Comparison of ENCODE assay signal across 24 cellular contexts in the genomic region with DNA sequence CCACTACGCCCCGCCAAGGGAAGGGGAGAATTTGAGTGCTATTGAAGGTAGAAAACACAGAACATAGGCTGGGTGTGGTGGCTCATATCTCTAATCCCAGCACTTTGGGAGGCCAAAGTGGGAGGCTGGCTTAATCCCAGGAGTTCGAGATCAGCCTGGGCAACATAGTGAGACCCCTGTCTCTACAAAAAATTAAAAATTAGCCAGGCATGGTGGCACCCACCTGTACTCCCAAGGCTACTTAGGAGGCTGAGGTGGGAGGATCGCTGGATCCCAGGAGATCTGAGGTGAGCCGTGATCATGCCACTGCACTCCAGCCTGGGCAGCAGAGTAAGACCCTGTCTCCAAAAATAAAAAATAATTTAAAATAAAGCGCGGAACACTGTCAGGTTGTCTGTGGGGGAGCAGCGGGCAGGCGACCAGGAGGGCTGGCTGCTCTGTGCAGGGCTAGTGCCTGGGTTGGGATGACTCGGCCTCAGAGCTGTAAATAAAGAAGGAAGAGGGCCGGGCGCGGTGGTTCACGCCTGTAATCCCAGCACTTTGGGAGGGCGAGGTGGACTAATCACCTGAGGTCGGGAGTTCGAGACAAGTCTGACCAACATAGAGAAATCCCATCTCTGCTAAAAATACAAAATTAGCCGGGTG.
"Had no signal": no experiment of that assay in that cellular context is flagged by ENCODE, and none has a peak within 500 bp of the region (broad histone marks: within the 10 kb centered on the region; RNA-seq: fewer than 3 reads in every experiment).

No MANE protein-coding gene starts in this region.

- H3K36me3 Mint-ChIP-seq: activated naive CD4-positive, alpha-beta T cell treated with anti-CD3 and anti-CD28 coated beads, Interleukin-2, amount 10 ng/mL, durations not matched to agents 7 days and 5 days; memory B cell; naive B cell; neural progenitor cell had no signal

- H3K9me3 ChIP-seq: mucosa of descending colon, psoas muscle, right lobe of liver had no signal

- H3K27me3 ChIP-seq: foreskin keratinocyte, neural progenitor cell, right lobe of liver had no signal

- H3K9me3 Mint-ChIP-seq: activated CD4-positive, alpha-beta T cell treated with anti-CD3 and anti-CD28 coated beads, Interleukin-2, amount 10 ng/mL, durations not matched to agents 7 days and 5 days; activated naive CD4-positive, alpha-beta T cell treated with anti-CD3 and anti-CD28 coated beads, Interleukin-2, amount 10 ng/mL, durations not matched to agents 7 days and 5 days; activated naive CD8-positive, alpha-beta T cell treated with anti-CD3 and anti-CD28 coated beads, Interleukin-2, amount 50 U/mL, for 24 hours; dendritic cell treated with granulocyte-macrophage colony-stimulating factor and Interleukin-4, amounts not matched to agents 40 ng/mL and 50 ng/mL, for 4 days; effector memory CD8-positive, alpha-beta T cell; memory B cell; naive B cell; neural progenitor cell; stimulated activated naive CD8-positive, alpha-beta T cell treated with anti-CD3 and anti-CD28 coated beads, Interleukin-15, amount 100 ng/mL, for 72 hours had no signal

- H3K36me3 ChIP-seq: neural progenitor cell, right lobe of liver had no signal

- H3K27ac ChIP-seq: foreskin keratinocyte, neural progenitor cell, psoas muscle, right lobe of liver had no signal

- H3K4me1 ChIP-seq: neural progenitor cell, right lobe of liver had no signal

- H3K27ac Mint-ChIP-seq: activated CD4-positive, alpha-beta T cell treated with anti-CD3 and anti-CD28 coated beads, Interleukin-2, amount 10 ng/mL, durations not matched to agents 7 days and 5 days; activated naive CD4-positive, alpha-beta T cell treated with anti-CD3 and anti-CD28 coated beads, Interleukin-2, amount 10 ng/mL, durations not matched to agents 7 days and 5 days; activated naive CD8-positive, alpha-beta T cell treated with anti-CD3 and anti-CD28 coated beads, Interleukin-2, amount 50 U/mL, for 24 hours; dendritic cell treated with granulocyte-macrophage colony-stimulating factor and Interleukin-4, amounts not matched to agents 40 ng/mL and 50 ng/mL, for 4 days; effector memory CD8-positive, alpha-beta T cell; memory B cell; naive B cell; neural progenitor cell had no signal

- H3K4me3 Mint-ChIP-seq: activated CD4-positive, alpha-beta T cell treated with anti-CD3 and anti-CD28 coated beads, Interleukin-2, amount 10 ng/mL, durations not matched to agents 7 days and 5 days; activated naive CD4-positive, alpha-beta T cell treated with anti-CD3 and anti-CD28 coated beads, Interleukin-2, amount 10 ng/mL, durations not matched to agents 7 days and 5 days; activated naive CD8-positive, alpha-beta T cell treated with anti-CD3 and anti-CD28 coated beads, Interleukin-2, amount 50 U/mL, for 24 hours; dendritic cell treated with granulocyte-macrophage colony-stimulating factor and Interleukin-4, amounts not matched to agents 40 ng/mL and 50 ng/mL, for 4 days; effector memory CD8-positive, alpha-beta T cell; memory B cell; neural progenitor cell; stimulated activated naive CD8-positive, alpha-beta T cell treated with anti-CD3 and anti-CD28 coated beads, Interleukin-15, amount 100 ng/mL, for 72 hours had no signal

- H3K4me3 ChIP-seq: mucosa of descending colon, neural progenitor cell, psoas muscle, right lobe of liver, smooth muscle cell had no signal

- DNase-seq: activated CD4-positive, alpha-beta T cell treated with anti-CD3 and anti-CD28 coated beads, Interleukin-2, amount 10 ng/mL, durations not matched to agents 7 days and 5 days; activated CD8-positive, alpha-beta memory T cell treated with anti-CD3 and anti-CD28 coated beads, Interleukin-2, amount 50 U/mL, for 4 hours; activated effector memory CD4-positive, alpha-beta T cell treated with Interleukin-2 at 50 U/mL for 16 hours; activated naive CD4-positive, alpha-beta T cell treated with anti-CD3 and anti-CD28 coated beads, Interleukin-2, amount 10 ng/mL, durations not matched to agents 7 days and 5 days; activated naive CD8-positive, alpha-beta T cell treated with anti-CD3 and anti-CD28 coated beads, Interleukin-2, amount 50 U/mL, for 24 hours; activated T-cell treated with anti-CD3 and anti-CD28 coated beads, Interleukin-2, amount 50 U/mL, for 48 hours; anterior cingulate cortex; effector memory CD8-positive, alpha-beta T cell; foreskin keratinocyte; glutamatergic neuron; mucosa of descending colon; naive B cell; psoas muscle; right lobe of liver; SIG-M5; stimulated activated CD4-positive, alpha-beta T cell treated with anti-CD3 and anti-CD28 coated beads, Interleukin-4, amount 100 ng/mL, for 1 hour; stimulated activated naive CD8-positive, alpha-beta T cell treated with anti-CD3 and anti-CD28 coated beads, Interleukin-15, amount 100 ng/mL, for 72 hours; T-helper 1 cell; T-helper 9 cell had no signal

- ATAC-seq: activated naive CD8-positive, alpha-beta T cell treated with anti-CD3 and anti-CD28 coated beads, Interleukin-2, amount 50 U/mL, for 24 hours; effector memory CD8-positive, alpha-beta T cell; foreskin keratinocyte; mucosa of descending colon; psoas muscle; SK-N-SH treated with all-trans-retinoic acid at 6 μM for 48 hours; stimulated activated naive CD8-positive, alpha-beta T cell treated with anti-CD3 and anti-CD28 coated beads, Interleukin-15, amount 100 ng/mL, for 72 hours had no signal
